ENCODE assay signal across 17 cellular contexts in the genomic region with DNA sequence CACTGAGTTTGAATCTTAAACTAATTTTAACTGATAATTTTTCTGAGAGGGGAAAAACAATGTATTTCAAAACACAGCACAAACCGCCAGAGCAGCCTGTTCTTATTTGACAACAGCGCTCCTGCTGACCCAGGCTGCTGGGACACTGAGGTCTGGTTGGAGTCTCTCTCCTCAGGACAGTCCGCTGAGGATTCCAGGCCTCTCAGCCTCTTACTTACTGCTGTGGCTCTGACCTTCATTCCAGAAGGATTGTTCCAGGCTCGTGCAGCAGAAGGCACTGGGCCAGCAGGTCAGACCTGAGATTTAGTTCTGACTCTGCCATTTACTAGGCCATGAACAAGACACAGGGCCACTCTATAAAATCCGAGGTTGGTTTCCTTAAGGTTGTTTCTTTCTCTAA.
DNase-seq lines count a peak whose midpoint lies in the region; ATAC-seq and TF ChIP-seq lines count a peak whose summit lies in the region.
"Had no signal": no experiment of that assay in that cellular context is flagged by ENCODE, and none has a peak within 500 bp of the region (broad histone marks: within the 10 kb centered on the region; RNA-seq: fewer than 3 reads in every experiment).

No MANE protein-coding gene starts in this region.

- H2BK20ac ChIP-seq in H9 (ENCODE audit: low read depth, low read length, poor library complexity, severe bottlenecking): no peak overlapping the region

- H3K18ac ChIP-seq in H9 (ENCODE audit: insufficient read length, low read depth, low read length): no peak overlapping the region

- H3K36me3 Mint-ChIP-seq in H9 (ENCODE audit: insufficient read depth in 1 of 3, low read depth in 3 of 3): no peaks in the 10 kb centered on the region
- no peaks in the 10 kb centered on the region for H3K36me3 Mint-ChIP-seq in activated naive CD4-positive, alpha-beta T cell treated with anti-CD3 and anti-CD28 coated beads, Interleukin-2, amount 50 U/mL, for 72 hours

- no peak overlapping the region for H4K91ac ChIP-seq in H9 (ENCODE audit: insufficient read length, low read depth, low read length)

- H2BK5ac ChIP-seq in H9 (ENCODE audit: insufficient read length, low read length): no peak overlapping the region

- H3K79me1 ChIP-seq in H9 (ENCODE audit: insufficient read depth, low read depth, low read length, poor library complexity, severe bottlenecking): no peaks in the 10 kb centered on the region

- H2BK12ac ChIP-seq in H9 (ENCODE audit: insufficient read length, low read depth, low read length): no peak overlapping the region

- no peak overlapping the region for H4K5ac ChIP-seq in H9 (ENCODE audit: insufficient read length, low read depth, low read length)

- H3K4me3 ChIP-seq in SK-N-MC: no peak overlapping the region; the same call in 1 of the 2 replicates
- no peak overlapping the region for H3K4me3 ChIP-seq in right cardiac atrium (ENCODE audit: low read length)
- H3K4me3 ChIP-seq in smooth muscle cell: no peak overlapping the region
- H3K4me3 ChIP-seq: Peyer's patch had no signal

- no peak overlapping the region for H3K4me2 ChIP-seq in H9 (ENCODE audit: insufficient read depth, insufficient read length, low read length)
- H3K4me2 ChIP-seq in smooth muscle cell: no peak overlapping the region

- no peak overlapping the region for H2BK120ac ChIP-seq in H9 (ENCODE audit: low read depth, low read length, poor library complexity, severe bottlenecking)

- H3K14ac ChIP-seq in H9 (ENCODE audit: insufficient read depth, low read length): peak overlapping the region; percentile 75; the same call in 1 of the 2 replicates

- ATAC-seq in right cardiac atrium (no peak), HG03139 (IDR thresholded peaks at IDR 0.05; ENCODE audit: unreplicated experiment) (no peak)
- no peak for ATAC-seq in activated naive CD4-positive, alpha-beta T cell treated with anti-CD3 and anti-CD28 coated beads, Interleukin-2, amount 50 U/mL, for 72 hours
- ATAC-seq: SK-N-SH treated with all-trans-retinoic acid at 6 μM for 48 hours had no signal

- intact Hi-C loops in right cardiac atrium (cut with DNase I): no loop called here

- H3K9me3 Mint-ChIP-seq in H9: no peaks in the 10 kb centered on the region
- H3K9me3 Mint-ChIP-seq in activated naive CD4-positive, alpha-beta T cell treated with anti-CD3 and anti-CD28 coated beads, Interleukin-2, amount 50 U/mL, for 72 hours: peaks cover 7 to 17% of the 10 kb centered on the region in 2 donors

- peaks cover 0 to 9% of the 10 kb centered on the region in 2 experiments; a peak in 3 of 4 replicates for H3K4me1 Mint-ChIP-seq in H9

- H3K27ac Mint-ChIP-seq in H9: no peak overlapping the region
- H3K27ac Mint-ChIP-seq in activated naive CD4-positive, alpha-beta T cell treated with anti-CD3 and anti-CD28 coated beads, Interleukin-2, amount 50 U/mL, for 72 hours: no peak overlapping the region

- no peak overlapping the region for H3K56ac ChIP-seq in H9 (ENCODE audit: insufficient read length, low read depth, low read length)

- H2BK15ac ChIP-seq in H9 (ENCODE audit: low read depth, low read length): no peak overlapping the region

- no CpG with 5 or more reads among the region's 5 CpGs for WGBS in H9 (ENCODE audit: extremely low coverage, insufficient read length, low lambda C conversion rate)
- 75% methylated on average over 5 of the region's 5 CpGs for WGBS in right cardiac atrium
- 71% methylated on average over 5 of the region's 5 CpGs for WGBS in smooth muscle cell (ENCODE audit: low lambda C conversion rate)

- H3K27me3 Mint-ChIP-seq in H9 (ENCODE audit: low read depth): no peaks in the 10 kb centered on the region

- H2AK5ac ChIP-seq in H9 (ENCODE audit: insufficient read length, low read length): no peak overlapping the region

- H2AFZ ChIP-seq in H9 (ENCODE audit: low read length) (peak overlapping the region; percentile 92), smooth muscle cell (ENCODE audit: low read depth) (peak overlapping the region; percentile 19)

- no peak for TF ChIP-seq CTCF in H9 (conservative IDR thresholded peaks at IDR 0.05)
- TF ChIP-seq CTCF in smooth muscle cell (IDR thresholded peaks at IDR 0.05; ENCODE audit: borderline replicate concordance, insufficient read depth, poor library complexity, severe bottlenecking): no peak

- DNase-seq in H9 (peak; percentile 34), SK-N-MC (ENCODE audit: low read depth, low spot score) (no peak), right cardiac atrium (peak in 2 of 3 donors; percentile 32 to 39), smooth muscle cell (lab: John Stamatoyannopoulos, UW; ENCODE audit: unreplicated experiment) (no peak), H4 (ENCODE audit: low spot score) (no peak)
- no peak for DNase-seq in activated naive CD4-positive, alpha-beta T cell treated with anti-CD3 and anti-CD28 coated beads, Interleukin-2, amount 50 U/mL, for 72 hours (ENCODE audit: low spot score in 2 of 2)
- DNase-seq: COR-L47, DMS153, EL, KG1, NCI-H1048, NCI-H1694, NCI-H524, Peyer's patch, SHP77 had no signal

- no peak overlapping the region for H3K23ac ChIP-seq in H9 (ENCODE audit: insufficient read length, low read depth, low read length)

- H3K4ac ChIP-seq in H9 (ENCODE audit: low read depth, low read length): no peak overlapping the region

- H4K8ac ChIP-seq in H9 (replicated peaks; ENCODE audit: insufficient read length, low read depth, low read length): peak overlapping the region; percentile 95

- H3K23me2 ChIP-seq in H9 (ENCODE audit: insufficient read length, low read depth, low read length, poor library complexity, severe bottlenecking): no peaks in the 10 kb centered on the region

- H3K27me3 ChIP-seq in H9 (ENCODE audit: insufficient read depth, low read length): no peaks in the 10 kb centered on the region
- no peaks in the 10 kb centered on the region for H3K27me3 ChIP-seq in right cardiac atrium (ENCODE audit: control insufficient read depth, insufficient read depth)
- H3K27me3 ChIP-seq in smooth muscle cell (ENCODE audit: low read depth): no peaks in the 10 kb centered on the region
- H3K27me3 ChIP-seq: Peyer's patch had no signal

- H3K27ac ChIP-seq in H9 (ENCODE audit: insufficient read length, low read depth, low read length) (no peak overlapping the region), SK-N-MC (0 out of 2 replicates have a peak overlapping the region, but pooled peaks have one; percentile 14), right cardiac atrium (ENCODE audit: low read length) (no peak overlapping the region), smooth muscle cell (ENCODE audit: low read depth) (no peak overlapping the region)
- H3K27ac ChIP-seq: Peyer's patch had no signal

- H3K4me1 ChIP-seq in H9 (ENCODE audit: insufficient read depth, low read length): no peaks in the 10 kb centered on the region
- peaks cover 2% of the 10 kb centered on the region for H3K4me1 ChIP-seq in right cardiac atrium (ENCODE audit: control insufficient read depth, insufficient read depth, low read length)
- H3K4me1 ChIP-seq in smooth muscle cell (ENCODE audit: low read depth): no peaks in the 10 kb centered on the region
- H3K4me1 ChIP-seq: Peyer's patch had no signal

- H3K9ac ChIP-seq in H9 (ENCODE audit: extremely low read depth, insufficient read length, low read length) (no peak overlapping the region), SK-N-MC (ENCODE audit: insufficient read length) (no peak overlapping the region), smooth muscle cell (ENCODE audit: low read depth) (no peak overlapping the region)

- H4K20me1 ChIP-seq in H9 (ENCODE audit: control insufficient read depth, insufficient read depth, insufficient read length) (no peaks in the 10 kb centered on the region), smooth muscle cell (ENCODE audit: low read depth) (no peaks in the 10 kb centered on the region)

- no peaks in the 10 kb centered on the region for H3K79me2 ChIP-seq in H9 (ENCODE audit: insufficient read depth, low read length)
- no peaks in the 10 kb centered on the region for H3K79me2 ChIP-seq in smooth muscle cell (ENCODE audit: low read depth)

- no peaks in the 10 kb centered on the region for H3F3A ChIP-seq in smooth muscle cell (ENCODE audit: low read depth)

- H3K9me3 ChIP-seq in H9 (ENCODE audit: control insufficient read depth, low read depth, low read length) (no peaks in the 10 kb centered on the region), SK-N-MC (ENCODE audit: low read depth, low read length) (no peaks in the 10 kb centered on the region), right cardiac atrium (ENCODE audit: control insufficient read depth, low read length) (no peaks in the 10 kb centered on the region), smooth muscle cell (replicated peaks; ENCODE audit: low read depth) (no peaks in the 10 kb centered on the region)
- H3K9me3 ChIP-seq: Peyer's patch had no signal

- H3T11ph ChIP-seq in H9 (ENCODE audit: low read length): no peak overlapping the region

- no peaks in the 10 kb centered on the region for H3K36me3 ChIP-seq in SK-N-MC (ENCODE audit: insufficient read depth, low read length)
- H3K36me3 ChIP-seq in smooth muscle cell (ENCODE audit: low read depth): no peaks in the 10 kb centered on the region
- H3K36me3 ChIP-seq: Peyer's patch had no signal

- H3K4me3 Mint-ChIP-seq in H9: no peak overlapping the region

Comparison
In these comparisons a context has a peak if more than half of its experiments do, and no peak if none do; other contexts are left out.
1. DNase-seq: peak in H9 (single experiment) and right cardiac atrium (2 of 3); none in SK-N-MC (single experiment), smooth muscle cell (single experiment), activated naive CD4-positive, alpha-beta T cell treated with anti-CD3 and anti-CD28 coated beads, Interleukin-2, amount 50 U/mL, for 72 hours (0 of 2) and H4 (single experiment).